8 cellular contexts compared by ENCODE assay signal in the genomic region with DNA sequence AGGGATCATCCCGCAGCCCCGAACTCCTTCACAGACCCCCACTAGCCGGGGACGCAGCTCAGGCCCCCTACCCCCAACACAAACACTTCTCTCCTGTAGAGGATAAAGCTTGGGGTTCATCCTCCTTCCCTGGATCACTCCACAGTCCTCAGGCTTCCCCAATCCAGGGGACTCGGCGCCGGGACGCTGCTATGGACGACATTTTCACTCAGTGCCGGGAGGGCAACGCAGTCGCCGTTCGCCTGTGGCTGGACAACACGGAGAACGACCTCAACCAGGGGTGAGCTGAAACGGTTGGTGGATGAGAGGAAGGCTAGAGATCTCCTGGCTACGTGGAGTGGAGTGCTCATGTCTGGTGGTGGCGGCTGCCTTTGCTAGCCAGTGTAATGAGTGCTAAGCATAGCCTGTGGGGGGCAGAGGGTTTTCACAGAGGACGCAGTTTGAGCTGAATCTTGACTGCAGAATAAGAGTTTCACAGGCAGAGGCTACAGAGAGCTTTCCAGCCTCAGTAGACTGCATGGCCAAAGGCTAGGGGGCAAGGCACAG. TPM values are rescaled to one million over a fixed set of nuclear protein-coding genes. Genes with fewer than 3 reads are reported as not detected.
DNase-seq lines count a peak whose midpoint lies in the region; ATAC-seq, FAIRE-seq and TF ChIP-seq lines count a peak whose summit lies in the region.

No MANE protein-coding gene starts in this region.

- H4K91ac ChIP-seq in neuronal stem cell (ENCODE audit: low read depth, low read length, poor library complexity), result no peak overlapping the region

- TF ChIP-seq CTCF in CD8-positive, alpha-beta T cell (IDR thresholded peaks at IDR 0.05), result peak; percentile 37

- H3K27me3 ChIP-seq in CD8-positive, alpha-beta T cell (ENCODE audit: insufficient read depth, low read length), result no peaks in the 10 kb centered on the region
- H3K27me3 ChIP-seq in neuronal stem cell (ENCODE audit: control insufficient read depth in 3 of 3, insufficient read depth in 3 of 3, low read depth in 1 of 3, low read length in 3 of 3), result no peaks in the 10 kb centered on the region

- no peak overlapping the region for H2BK12ac ChIP-seq in neuronal stem cell (ENCODE audit: low read length)

- H2BK15ac ChIP-seq in neuronal stem cell (ENCODE audit: low read length), result no peak overlapping the region

- no peak overlapping the region for H3K4ac ChIP-seq in neuronal stem cell (ENCODE audit: low read length)

- H3K27me3 Mint-ChIP-seq in CD8-positive, alpha-beta T cell (ENCODE audit: low read depth), result no peaks in the 10 kb centered on the region

- peak overlapping the region; percentile 92 for H3K18ac ChIP-seq in neuronal stem cell (ENCODE audit: low read length)

- no peak overlapping the region for H2AK5ac ChIP-seq in neuronal stem cell (ENCODE audit: low read depth, low read length)

- peak overlapping the region; percentile 97 for H3K4me3 ChIP-seq in CD8-positive, alpha-beta T cell (ENCODE audit: low read depth, low read length)
- H3K4me3 ChIP-seq in neuronal stem cell (ENCODE audit: low read length in 2 of 2), result peak overlapping the region; percentile 85 to 89

- ATAC-seq in CD8-positive, alpha-beta T cell, result peak; percentile 65
- ATAC-seq in GM19043 (IDR thresholded peaks at IDR 0.05; ENCODE audit: low read depth, unreplicated experiment) (peak; percentile 36), HG03342 (IDR thresholded peaks at IDR 0.05; ENCODE audit: unreplicated experiment) (peak; percentile 37)

- CTCF ChIA-PET in CD8-positive, alpha-beta T cell (lab: Charles Lee), result interaction anchor here (0.6 to 6.5 kb wide), 18 partner anchors 8 to 225 kb away, joined by 3 to 67 read pairs (median 5); a partner anchor contains a TSS

- peak overlapping the region; percentile 66 for H3K4me2 ChIP-seq in neuronal stem cell (ENCODE audit: insufficient read depth, low read length, poor library complexity, severe bottlenecking)

- H4K8ac ChIP-seq in neuronal stem cell (ENCODE audit: low read depth, low read length), result no peak overlapping the region

- POLR2A ChIA-PET in CD8-positive, alpha-beta T cell (lab: Charles Lee), result interaction anchor here (0.8 to 3.8 kb wide), 12 partner anchors 8 to 201 kb away, joined by 3 to 46 read pairs (median 4); a partner anchor contains a TSS

- H3K36me3 ChIP-seq in CD8-positive, alpha-beta T cell (ENCODE audit: insufficient read depth, low read length), result peaks cover 38% of the 10 kb centered on the region
- peaks cover 34 to 61% of the 10 kb centered on the region in 2 donors for H3K36me3 ChIP-seq in neuronal stem cell (replicated peaks in 1 of 2; ENCODE audit: control insufficient read depth in 2 of 2, insufficient read depth in 2 of 2, low read length in 2 of 2)

- no peaks in the 10 kb centered on the region for H3K9me3 Mint-ChIP-seq in CD8-positive, alpha-beta T cell

- FAIRE-seq in frontal cortex (lab: Jason Lieb, UNC), result no peak

- no peaks in the 10 kb centered on the region for H3K9me3 ChIP-seq in CD8-positive, alpha-beta T cell (ENCODE audit: low read length)
- H3K9me3 ChIP-seq in neuronal stem cell (replicated peaks in 1 of 2; ENCODE audit: control insufficient read depth in 2 of 2, insufficient read depth in 1 of 2, low read depth in 1 of 2, low read length in 2 of 2), result no peaks in the 10 kb centered on the region

- peaks cover 38% of the 10 kb centered on the region for H3K4me1 Mint-ChIP-seq in CD8-positive, alpha-beta T cell (ENCODE audit: low read depth)

- peak overlapping the region; percentile 95 for H2AFZ ChIP-seq in neuronal stem cell (ENCODE audit: low read length)

- H3K9ac ChIP-seq in neuronal stem cell (ENCODE audit: low read depth, low read length, poor library complexity), result peak overlapping the region; percentile 95

- no peak overlapping the region for H2BK120ac ChIP-seq in neuronal stem cell (ENCODE audit: low read depth, low read length)

- intact Hi-C loops in CD8-positive, alpha-beta T cell (cut with DNase I, micrococcal nuclease), result loop anchor here (1.0 to 10.0 kb wide), 7 partner anchors 15 to 908 kb away; a partner anchor contains a TSS

- H3K23ac ChIP-seq in neuronal stem cell (ENCODE audit: low read depth, low read length, poor library complexity), result peak overlapping the region; percentile 27

- no peak overlapping the region for H3K4me3 Mint-ChIP-seq in CD8-positive, alpha-beta T cell

- peak overlapping the region; percentile 56 for H2BK5ac ChIP-seq in neuronal stem cell (ENCODE audit: low read length)

- peak overlapping the region; percentile 65 for H3K27ac ChIP-seq in CD8-positive, alpha-beta T cell (ENCODE audit: low read depth, low read length)
- H3K27ac ChIP-seq in neuronal stem cell (replicated peaks; ENCODE audit: low read length), result peak overlapping the region; percentile 75

- DNase-seq in CD8-positive, alpha-beta T cell, result peak; percentile 23 to 74 (median 65)
- DNase-seq in RKO (ENCODE audit: low spot score), result peak; percentile 81
- DNase-seq in activated naive CD4-positive, alpha-beta T cell treated with Interleukin-2 at 50 U/mL for 16 hours, result peak; percentile 54
- DNase-seq in frontal cortex (ENCODE audit: low spot score in 2 of 2), result peak; percentile 71 to 73
- DNase-seq in neuronal stem cell (ENCODE audit: low spot score), result peak; percentile 43
- no peak for DNase-seq in NCI-H2107 treated with DMSO at 0.1 percent for 48 hours (lab: John Stamatoyannopoulos, UW; ENCODE audit: unreplicated experiment)

- H3K4me1 ChIP-seq in CD8-positive, alpha-beta T cell (ENCODE audit: insufficient read depth, low read length), result peaks cover 60% of the 10 kb centered on the region
- H3K4me1 ChIP-seq in neuronal stem cell (ENCODE audit: control insufficient read depth in 2 of 2, insufficient read depth in 1 of 2, low read depth in 1 of 2, low read length in 2 of 2), result peaks cover 15 to 29% of the 10 kb centered on the region in 2 donors

- peaks cover 49% of the 10 kb centered on the region for H3K36me3 Mint-ChIP-seq in CD8-positive, alpha-beta T cell

- no peak overlapping the region for H3K27ac Mint-ChIP-seq in CD8-positive, alpha-beta T cell

- peaks cover 10% of the 10 kb centered on the region for H3K79me1 ChIP-seq in neuronal stem cell (ENCODE audit: low read depth, low read length)

- H3K14ac ChIP-seq in neuronal stem cell (ENCODE audit: low read length), result peak overlapping the region; percentile 59

- no CpG with 5 or more reads among the region's 20 CpGs for WGBS in neuronal stem cell (ENCODE audit: extremely low coverage in 2 of 2, insufficient read length in 2 of 2, insufficient replicate concordance in 1 of 2), 2 donors

RNA-seq across cellular contexts. Expression of a gene that starts 0.6 kb away (rescaled TPM):
- 10 to 100 TPM; 26.6 to 31.6 TPM for total RNA-seq in CD8-positive, alpha-beta T cell
- 48.1 TPM for total RNA-seq in frontal cortex
- 96.9 TPM for polyA plus RNA-seq in neuronal stem cell (2013, experiment 1 of 2)
- polyA plus RNA-seq in neuronal stem cell (2013, experiment 2 of 2), result 95.8 TPM

RNA-seq across cellular contexts. Expression of a gene that starts 0.7 kb away (rescaled TPM):
- 10 to 100 TPM; 29.1 to 31.3 TPM for total RNA-seq in CD8-positive, alpha-beta T cell
- 11.4 TPM for total RNA-seq in frontal cortex
- polyA plus RNA-seq in neuronal stem cell (2013, experiment 1 of 2), result 19.8 TPM
- polyA plus RNA-seq in neuronal stem cell (2013, experiment 2 of 2), result 18.9 TPM

RNA-seq across cellular contexts. Expression of a gene that starts 7.9 kb away (rescaled TPM):
- total RNA-seq in CD8-positive, alpha-beta T cell, result 100 to 1,000 TPM; 158 to 161 TPM
- total RNA-seq in frontal cortex, result 10.2 TPM
- polyA plus RNA-seq in neuronal stem cell (2013, experiment 1 of 2), result 283 TPM
- polyA plus RNA-seq in neuronal stem cell (2013, experiment 2 of 2), result 282 TPM

RNA-seq across cellular contexts. Expression of a gene that starts 15.1 kb away (rescaled TPM):
- 10 to 100 TPM; 31.1 to 34.8 TPM for total RNA-seq in CD8-positive, alpha-beta T cell
- 3.3 TPM for total RNA-seq in frontal cortex
- polyA plus RNA-seq in neuronal stem cell (2013, experiment 1 of 2), result 47.2 TPM
- polyA plus RNA-seq in neuronal stem cell (2013, experiment 2 of 2), result 47.6 TPM

RNA-seq across cellular contexts. Expression of a gene that starts 51.5 kb away (rescaled TPM):
- 10 to 100 TPM; 11.1 TPM for total RNA-seq in CD8-positive, alpha-beta T cell
- 38.3 TPM for total RNA-seq in frontal cortex
- 4.5 TPM for polyA plus RNA-seq in neuronal stem cell (2013, experiment 1 of 2)
- 4.4 TPM for polyA plus RNA-seq in neuronal stem cell (2013, experiment 2 of 2)

Comparison
In these comparisons a context has a peak if more than half of its experiments do, and no peak if none do; other contexts are left out.
1. RNA of a gene that starts 7.9 kb away (total RNA-seq): 158 to 161 TPM in CD8-positive, alpha-beta T cell; 10.2 TPM in frontal cortex (single experiment); every median in the first group is over 10 times any median in the second.
2. Peak in every context shown above with its lines, with median percentiles within 50 percentile points of each other: ATAC-seq.